Comparison of ENCODE assay signal across 8 cellular contexts in genomic region chr7:101244385-101245146, GRCh38. TPM values are rescaled to one million over a fixed set of nuclear protein-coding genes. Genes with fewer than 3 reads are reported as not detected.
A peak's percentile ranks its signal among the peaks of the same experiment; 100 is the strongest.
DNase-seq lines count a peak whose midpoint lies in the region; ATAC-seq and TF ChIP-seq lines count a peak whose summit lies in the region.

Gene FIS1 (minus strand): TSS chr7:101245081. CDS start chr7:101245004, 77 bp downstream.

- H3K4me3 Mint-ChIP-seq in activated CD4-positive, alpha-beta T cell treated with anti-CD3 and anti-CD28 coated beads, Interleukin-2, amount 10 ng/mL, durations not matched to agents 7 days and 5 days = peak within 1 kb of the TSS; percentile 88

- ATAC-seq in GM19324 (IDR thresholded peaks at IDR 0.05; ENCODE audit: low FRiP score, unreplicated experiment) (peak; percentile 91), HG03469 (IDR thresholded peaks at IDR 0.05; ENCODE audit: unreplicated experiment) (peak; percentile 70), left lung (peak; percentile 99)

- peak within 1 kb of the TSS; percentile 74 to 94 for H3K4me3 ChIP-seq in left lung

- CTCF ChIA-PET in activated CD4-positive, alpha-beta T cell treated with anti-CD3 and anti-CD28 coated beads, Interleukin-2, amount 10 ng/mL, durations not matched to agents 7 days and 5 days (lab: Charles Lee) = interaction anchor here (0.6 to 5.6 kb wide), 21 partner anchors 10 to 1418 kb away, joined by 3 to 58 read pairs (median 4); partner anchors contain the start of genes AP1S1, PLOD3, VGF and ZNHIT1

- peak; percentile 97 to 98 for TF ChIP-seq CTCF in left lung (IDR thresholded peaks at IDR 0.05)

- DNase-seq in C1 segment of cervical spinal cord (lab: John Stamatoyannopoulos, UW) = peak; percentile 83 to 99 (median 98)
- DNase-seq in NCI-H526 treated with DMSO at 0.1 percent for 48 hours (lab: John Stamatoyannopoulos, UW) = peak; percentile 95
- DNase-seq in activated CD4-positive, alpha-beta T cell treated with anti-CD3 and anti-CD28 coated beads, Interleukin-2, amount 10 ng/mL, durations not matched to agents 7 days and 5 days = peak; percentile 94
- DNase-seq in cortex of kidney (lab: John Stamatoyannopoulos, UW) = peak; percentile 54
- DNase-seq in left lung = peak; percentile 94 to 98
- DNase-seq in stimulated activated CD4-positive, alpha-beta T cell treated with anti-CD3 and anti-CD28 coated beads, Interleukin-2, amount 100 ng/mL, for 48 hours = peak; percentile 86 to 91

- H3K9me3 ChIP-seq in left lung = no peaks in the 10 kb centered on the region

- H3K36me3 ChIP-seq in left lung = peaks cover 0 to 40% of the 10 kb centered on the region in 2 donors

- intact Hi-C loops in left lung (cut with DNase I) = no loop called here

- H3K27me3 ChIP-seq in left lung = no peaks in the 10 kb centered on the region

- no peaks in the 10 kb centered on the region for H3K9me3 Mint-ChIP-seq in activated CD4-positive, alpha-beta T cell treated with anti-CD3 and anti-CD28 coated beads, Interleukin-2, amount 10 ng/mL, durations not matched to agents 7 days and 5 days

- no peaks in the 10 kb centered on the region for H3K27me3 Mint-ChIP-seq in activated CD4-positive, alpha-beta T cell treated with anti-CD3 and anti-CD28 coated beads, Interleukin-2, amount 10 ng/mL, durations not matched to agents 7 days and 5 days

- H3K36me3 Mint-ChIP-seq in activated CD4-positive, alpha-beta T cell treated with anti-CD3 and anti-CD28 coated beads, Interleukin-2, amount 10 ng/mL, durations not matched to agents 7 days and 5 days (ENCODE audit: low read depth) = peaks cover 21% of the 10 kb centered on the region

- H3K4me1 ChIP-seq in left lung = peaks cover 8 to 69% of the 10 kb centered on the region in 2 donors

- POLR2A ChIA-PET in activated CD4-positive, alpha-beta T cell treated with anti-CD3 and anti-CD28 coated beads, Interleukin-2, amount 10 ng/mL, durations not matched to agents 7 days and 5 days (lab: Charles Lee) = interaction anchor here (0.7 to 1.1 kb wide), 2 partner anchors 27 to 101 kb away, joined by 4 to 11 read pairs; partner anchors contain the start of genes PLOD3 and ZNHIT1

- peak within 1 kb of the TSS; percentile 97 for H3K27ac Mint-ChIP-seq in activated CD4-positive, alpha-beta T cell treated with anti-CD3 and anti-CD28 coated beads, Interleukin-2, amount 10 ng/mL, durations not matched to agents 7 days and 5 days

- H3K4me1 Mint-ChIP-seq in activated CD4-positive, alpha-beta T cell treated with anti-CD3 and anti-CD28 coated beads, Interleukin-2, amount 10 ng/mL, durations not matched to agents 7 days and 5 days = peaks cover 40% of the 10 kb centered on the region

- H3K27ac ChIP-seq in left lung = peak within 1 kb of the TSS; percentile 86 to 96

RNA-seq across cellular contexts. Expression of gene FIS1, which starts in this region (rescaled TPM):
- total RNA-seq in activated CD4-positive, alpha-beta T cell treated with anti-CD3 and anti-CD28 coated beads, Interleukin-2, amount 10 ng/mL, durations not matched to agents 7 days and 5 days = 100 to 1,000 TPM in 1 of 2 experiments, 10 to 100 TPM in 1; 87.3 to 103 TPM
- 100 to 1,000 TPM; 144 to 148 TPM for total RNA-seq in left lung

Comparison
In these comparisons a context has a peak if more than half of its experiments do, and no peak if none do; other contexts are left out.
1. Peak in every context shown above with its lines: DNase-seq, ATAC-seq, H3K4me3 ChIP-seq and H3K27ac ChIP-seq.